ENCODE assay signal across 1 cellular context in the genomic region with DNA sequence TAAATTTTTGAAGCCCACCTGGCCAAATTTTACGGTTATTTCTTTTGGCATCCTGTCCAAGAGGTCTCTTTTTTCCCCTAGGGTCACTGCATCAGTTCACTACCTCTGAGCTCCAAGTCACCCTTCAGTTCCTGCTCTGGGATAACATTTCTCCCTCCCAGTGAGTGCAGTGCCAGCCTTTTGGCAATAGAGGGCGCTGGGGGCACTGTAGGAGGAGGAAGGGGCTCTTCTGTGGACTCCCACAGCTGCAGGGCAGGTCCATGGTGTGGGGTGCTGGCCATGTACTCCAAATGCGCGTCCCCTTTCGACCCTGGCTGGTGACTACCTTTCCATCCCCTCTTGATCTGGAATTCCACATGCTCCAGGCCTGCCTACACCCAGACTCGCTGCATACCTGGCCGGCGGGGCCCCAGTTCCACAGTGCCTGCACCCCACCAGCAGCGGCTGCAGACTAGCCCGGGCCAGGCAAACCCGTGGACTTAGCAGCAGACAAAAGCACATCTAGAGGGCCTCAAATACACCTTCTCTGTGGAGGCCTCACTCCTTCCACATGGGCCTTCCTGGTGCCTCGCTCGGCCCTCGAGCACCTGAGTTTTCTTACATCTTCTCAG.
TF ChIP-seq lines count a peak whose summit lies in the region.

No MANE protein-coding gene starts in this region.

TF ChIP-seq in HEK293, 187 proteins besides CTCF, POLR2A, EP300 and RAD21 (continued from another document):
- TF ChIP-seq, protein P1, sequence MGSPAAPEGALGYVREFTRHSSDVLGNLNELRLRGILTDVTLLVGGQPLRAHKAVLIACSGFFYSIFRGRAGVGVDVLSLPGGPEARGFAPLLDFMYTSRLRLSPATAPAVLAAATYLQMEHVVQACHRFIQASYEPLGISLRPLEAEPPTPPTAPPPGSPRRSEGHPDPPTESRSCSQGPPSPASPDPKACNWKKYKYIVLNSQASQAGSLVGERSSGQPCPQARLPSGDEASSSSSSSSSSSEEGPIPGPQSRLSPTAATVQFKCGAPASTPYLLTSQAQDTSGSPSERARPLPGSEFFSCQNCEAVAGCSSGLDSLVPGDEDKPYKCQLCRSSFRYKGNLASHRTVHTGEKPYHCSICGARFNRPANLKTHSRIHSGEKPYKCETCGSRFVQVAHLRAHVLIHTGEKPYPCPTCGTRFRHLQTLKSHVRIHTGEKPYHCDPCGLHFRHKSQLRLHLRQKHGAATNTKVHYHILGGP (tag by site-specific recombination; IDR thresholded peaks at IDR 0.05): no peak
- TF ChIP-seq ZNF654 (tag by site-specific recombination; IDR thresholded peaks at IDR 0.05; ENCODE audit: low read depth) (peak; percentile 38), ZNF645 (tag by site-specific recombination; IDR thresholded peaks at IDR 0.05) (no peak), ZBTB6 (tag by site-specific recombination; IDR thresholded peaks at IDR 0.05) (no peak), ZNF324 (tag by site-specific recombination; IDR thresholded peaks at IDR 0.05) (no peak)
